In genomic region chr1:23111600-23112535, GRCh38 we compare ENCODE assay signal across 15 cellular contexts. TPM values are rescaled to one million over a fixed set of nuclear protein-coding genes. Genes with fewer than 3 reads are reported as not detected.
A peak's percentile ranks its signal among the peaks of the same experiment; 100 is the strongest.
DNase-seq lines count a peak whose midpoint lies in the region; ATAC-seq and TF ChIP-seq lines count a peak whose summit lies in the region.
"Had no signal": no experiment of that assay in that cellular context is flagged by ENCODE, and none has a peak within 500 bp of the region (broad histone marks: within the 10 kb centered on the region; RNA-seq: fewer than 3 reads in every experiment).

No MANE protein-coding gene starts in this region.

- peaks cover 14% of the 10 kb centered on the region for H3K36me3 Mint-ChIP-seq in stimulated activated naive CD8-positive, alpha-beta T cell treated with anti-CD3 and anti-CD28 coated beads, Interleukin-15, Interleukin-2, amounts not matched to agents 100 ng/mL and 50 ng/mL, for 24 hours (ENCODE audit: low read depth)
- peaks cover 9% of the 10 kb centered on the region for H3K36me3 Mint-ChIP-seq in activated CD8-positive, alpha-beta T cell treated with anti-CD3 and anti-CD28 coated beads for 36 hours (ENCODE audit: low read depth)

- H3K27ac ChIP-seq in lower lobe of right lung (peak overlapping the region; percentile 24), ovary (peak overlapping the region in 1 of 2 donors; percentile 47), vagina (no peak overlapping the region)
- H3K27ac ChIP-seq: C4-2B had no signal

- no peaks in the 10 kb centered on the region for H3K9me3 ChIP-seq in lower lobe of right lung
- H3K9me3 ChIP-seq in ovary = no peaks in the 10 kb centered on the region
- no peaks in the 10 kb centered on the region for H3K9me3 ChIP-seq in vagina
- H3K9me3 ChIP-seq: testis had no signal

- no peak for TF ChIP-seq EP300 in ovary (IDR thresholded peaks at IDR 0.05)

- 45 to 56% (median 49%) methylated on average over 6 of the region's 6 CpGs for WGBS in ovary, 3 donors

- TF ChIP-seq POLR2A in ovary (IDR thresholded peaks at IDR 0.05) (no peak), vagina (IDR thresholded peaks at IDR 0.05) (no peak)

- peak overlapping the region; percentile 2 for H3K27ac Mint-ChIP-seq in stimulated activated naive CD8-positive, alpha-beta T cell treated with anti-CD3 and anti-CD28 coated beads, Interleukin-15, Interleukin-2, amounts not matched to agents 100 ng/mL and 50 ng/mL, for 24 hours
- H3K27ac Mint-ChIP-seq in activated CD8-positive, alpha-beta T cell treated with anti-CD3 and anti-CD28 coated beads for 36 hours = peak overlapping the region; percentile 27

- ATAC-seq in stimulated activated naive CD8-positive, alpha-beta T cell treated with anti-CD3 and anti-CD28 coated beads, Interleukin-15, Interleukin-2, amounts not matched to agents 100 U/mL and 50 U/mL, for 24 hours = no peak
- no peak for ATAC-seq in activated CD8-positive, alpha-beta T cell treated with anti-CD3 and anti-CD28 coated beads for 36 hours
- ATAC-seq in lower lobe of right lung = no peak

- no peak overlapping the region for H3K4me3 ChIP-seq in lower lobe of right lung
- H3K4me3 ChIP-seq in ovary = no peak overlapping the region
- no peak overlapping the region for H3K4me3 ChIP-seq in vagina
- H3K4me3 ChIP-seq: testis had no signal

- POLR2A ChIA-PET in activated CD8-positive, alpha-beta T cell treated with anti-CD3 and anti-CD28 coated beads for 36 hours (lab: Charles Lee) = interaction anchor here (1.8 to 2.3 kb wide), 2 partner anchors 21 to 56 kb away, joined by 6 to 11 read pairs; partner anchors contain the start of gene LUZP1

- peaks cover 21% of the 10 kb centered on the region for H3K36me3 ChIP-seq in lower lobe of right lung
- no peaks in the 10 kb centered on the region for H3K36me3 ChIP-seq in ovary
- H3K36me3 ChIP-seq in vagina = peaks cover 0 to 14% of the 10 kb centered on the region in 2 donors

- intact Hi-C loops in activated CD8-positive, alpha-beta T cell treated with anti-CD3 and anti-CD28 coated beads for 36 hours (cut with micrococcal nuclease) = no loop called here
- intact Hi-C loops in lower lobe of right lung (cut with DNase I) (no loop called here), ovary (cut with DNase I) (loop anchor here in 1 of 4 donors (5.0 kb wide), 1 partner anchor 65 kb away; no protein-coding TSS in a partner anchor), vagina (cut with DNase I) (no loop called here)

- CTCF ChIA-PET in activated CD8-positive, alpha-beta T cell treated with anti-CD3 and anti-CD28 coated beads for 36 hours (lab: Charles Lee) = interaction anchor here (2.5 to 6.1 kb wide), 3 partner anchors 12 to 72 kb away, joined by 7 to 72 read pairs (median 31); no protein-coding TSS in a partner anchor

- no peaks in the 10 kb centered on the region for H3K9me3 Mint-ChIP-seq in stimulated activated naive CD8-positive, alpha-beta T cell treated with anti-CD3 and anti-CD28 coated beads, Interleukin-15, Interleukin-2, amounts not matched to agents 100 ng/mL and 50 ng/mL, for 24 hours
- H3K9me3 Mint-ChIP-seq in activated CD8-positive, alpha-beta T cell treated with anti-CD3 and anti-CD28 coated beads for 36 hours = no peaks in the 10 kb centered on the region

- H3K4me3 Mint-ChIP-seq in stimulated activated naive CD8-positive, alpha-beta T cell treated with anti-CD3 and anti-CD28 coated beads, Interleukin-15, Interleukin-2, amounts not matched to agents 100 ng/mL and 50 ng/mL, for 24 hours = no peak overlapping the region
- H3K4me3 Mint-ChIP-seq in activated CD8-positive, alpha-beta T cell treated with anti-CD3 and anti-CD28 coated beads for 36 hours = no peak overlapping the region

- no peaks in the 10 kb centered on the region for H3K27me3 Mint-ChIP-seq in stimulated activated naive CD8-positive, alpha-beta T cell treated with anti-CD3 and anti-CD28 coated beads, Interleukin-15, Interleukin-2, amounts not matched to agents 100 ng/mL and 50 ng/mL, for 24 hours
- H3K27me3 Mint-ChIP-seq in activated CD8-positive, alpha-beta T cell treated with anti-CD3 and anti-CD28 coated beads for 36 hours = no peaks in the 10 kb centered on the region

- no peak for TF ChIP-seq CTCF in activated CD8-positive, alpha-beta T cell treated with anti-CD3 and anti-CD28 coated beads for 36 hours (IDR thresholded peaks at IDR 0.05)
- TF ChIP-seq CTCF in lower lobe of right lung (IDR thresholded peaks at IDR 0.05) (no peak), ovary (IDR thresholded peaks at IDR 0.05) (no peak), vagina (IDR thresholded peaks at IDR 0.05) (no peak)

- H3K4me1 Mint-ChIP-seq in stimulated activated naive CD8-positive, alpha-beta T cell treated with anti-CD3 and anti-CD28 coated beads, Interleukin-15, Interleukin-2, amounts not matched to agents 100 ng/mL and 50 ng/mL, for 24 hours (ENCODE audit: low read depth) = peaks cover 80% of the 10 kb centered on the region
- peaks cover 65% of the 10 kb centered on the region for H3K4me1 Mint-ChIP-seq in activated CD8-positive, alpha-beta T cell treated with anti-CD3 and anti-CD28 coated beads for 36 hours (ENCODE audit: low read depth)

- DNase-seq in stimulated activated naive CD8-positive, alpha-beta T cell treated with anti-CD3 and anti-CD28 coated beads, Interleukin-15, Interleukin-2, amounts not matched to agents 100 U/mL and 50 U/mL, for 24 hours = no peak
- no peak for DNase-seq in activated CD8-positive, alpha-beta T cell treated with anti-CD3 and anti-CD28 coated beads for 36 hours
- no peak for DNase-seq in lower lobe of right lung
- DNase-seq in DMS 273 treated with DMSO at 0.1 percent for 48 hours (lab: John Stamatoyannopoulos, UW) = no peak
- no peak for DNase-seq in ovary
- no peak for DNase-seq in dermis blood vessel endothelial cell
- no peak for DNase-seq in vagina (ENCODE audit: extremely low spot score in 2 of 2)
- DNase-seq: activated effector memory CD4-positive, alpha-beta T cell treated with anti-CD3 and anti-CD28 coated beads, Interleukin-2, amount 50 U/mL, for 16 hours; GF-D8; NCI-H1436; NCI-H524; stimulated activated CD4-positive, alpha-beta T cell treated with anti-CD3 and anti-CD28 coated beads, Interleukin-4, amount 100 ng/mL, for 24 hours; testis had no signal

- H3K4me1 ChIP-seq in lower lobe of right lung (peaks cover 29% of the 10 kb centered on the region), ovary (ENCODE audit: insufficient read depth) (peaks cover 9% of the 10 kb centered on the region), vagina (peaks cover 58% of the 10 kb centered on the region)

- H3K27me3 ChIP-seq in lower lobe of right lung (ENCODE audit: low read depth) (no peaks in the 10 kb centered on the region), ovary (no peaks in the 10 kb centered on the region), vagina (no peaks in the 10 kb centered on the region)
- H3K27me3 ChIP-seq: testis had no signal

RNA-seq across cellular contexts. Expression of gene LUZP1, which starts 56.8 kb away (rescaled TPM):
- 10 to 100 TPM; 14.9 to 16.0 TPM for total RNA-seq in activated CD8-positive, alpha-beta T cell treated with anti-CD3 and anti-CD28 coated beads for 36 hours
- total RNA-seq in lower lobe of right lung (32.5 TPM), ovary (10 to 100 TPM in 6 of 7 donors, 1 to 10 TPM in 1; 9.4 to 30.7 (median 23.2) TPM), dermis blood vessel endothelial cell (51.9 and 66.4 TPM in 2 replicates), vagina (23.8 TPM)
- polyA plus RNA-seq in ovary = 10 to 100 TPM in 1 of 2 donors, 1 to 10 TPM in 1; 6.8 to 28.5 TPM
